In the genomic region with DNA sequence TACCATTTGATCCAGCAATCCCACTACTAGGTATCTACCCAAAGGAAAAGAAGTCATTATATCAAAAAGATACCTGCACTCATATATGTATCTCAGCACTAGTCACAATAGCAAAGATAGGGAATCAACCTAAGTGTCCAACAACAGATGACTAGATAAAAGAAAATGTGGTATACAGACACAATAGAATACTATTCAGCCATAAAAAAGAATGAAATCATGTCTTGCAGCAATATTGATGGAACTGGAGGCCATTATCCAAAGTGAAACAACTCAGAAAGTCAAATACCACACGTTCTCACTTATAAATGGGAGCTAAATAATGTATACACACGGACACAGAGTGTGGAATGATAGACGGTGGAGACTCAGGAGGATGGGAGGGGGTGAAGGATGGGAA, we compare ENCODE assay signal across 5 cellular contexts.
"Had no signal": no experiment of that assay in that cellular context is flagged by ENCODE, and none has a peak within 500 bp of the region (broad histone marks: within the 10 kb centered on the region; RNA-seq: fewer than 3 reads in every experiment).

No MANE protein-coding gene starts in this region.

- H3K4me2 ChIP-seq: GM23338 had no signal

- H3K36me3 Mint-ChIP-seq: IgD-negative memory B cell had no signal

- H3K27ac Mint-ChIP-seq: GM23338, H9, IgD-negative memory B cell had no signal

- H3K4me3 Mint-ChIP-seq: GM23338, H9, IgD-negative memory B cell had no signal

- H3K9me3 Mint-ChIP-seq: GM23338, H9 had no signal

- H2AFZ ChIP-seq: GM23338 had no signal

- H3K4me1 Mint-ChIP-seq: IgD-negative memory B cell had no signal

- DNase-seq: H9, HCEC 1CT, KBM-7 had no signal

- H3K4me3 ChIP-seq: GM23338 had no signal
